In the genomic region with DNA sequence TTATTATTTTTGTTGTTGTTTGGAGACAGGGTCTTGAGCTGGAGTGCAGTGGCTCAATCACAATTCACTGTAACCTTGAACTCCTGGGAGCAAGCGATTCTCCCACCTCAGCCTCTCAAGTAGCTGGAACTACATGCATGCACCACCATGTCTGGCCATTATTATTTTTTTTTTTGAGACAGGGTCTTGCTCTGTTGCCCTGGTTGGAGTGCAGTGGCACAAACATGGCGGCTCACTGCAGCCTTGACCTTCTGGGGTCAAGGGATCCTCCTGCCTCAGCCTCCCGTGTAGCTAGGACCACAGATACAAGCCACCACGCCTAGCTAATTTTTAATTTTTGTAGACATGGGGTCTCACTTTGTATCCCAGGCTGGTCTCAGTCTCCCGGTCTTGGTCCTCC, we compare ENCODE assay signal across 6 cellular contexts.
"Had no signal": no experiment of that assay in that cellular context is flagged by ENCODE, and none has a peak within 500 bp of the region (broad histone marks: within the 10 kb centered on the region; RNA-seq: fewer than 3 reads in every experiment).

No MANE protein-coding gene starts in this region.

- H3K27ac ChIP-seq: HL-60 had no signal

- H3K4me3 Mint-ChIP-seq: IgD-negative memory B cell had no signal

- FAIRE-seq: HTR-8/SVneo had no signal

- H3K4me1 Mint-ChIP-seq: IgD-negative memory B cell had no signal

- H3K36me3 Mint-ChIP-seq: IgD-negative memory B cell had no signal

- DNase-seq: IMR-90, KBM-7, KG1 had no signal

- H3K27ac Mint-ChIP-seq: IgD-negative memory B cell had no signal
